Comparison of ENCODE assay signal across 1 cellular context in the genomic region with DNA sequence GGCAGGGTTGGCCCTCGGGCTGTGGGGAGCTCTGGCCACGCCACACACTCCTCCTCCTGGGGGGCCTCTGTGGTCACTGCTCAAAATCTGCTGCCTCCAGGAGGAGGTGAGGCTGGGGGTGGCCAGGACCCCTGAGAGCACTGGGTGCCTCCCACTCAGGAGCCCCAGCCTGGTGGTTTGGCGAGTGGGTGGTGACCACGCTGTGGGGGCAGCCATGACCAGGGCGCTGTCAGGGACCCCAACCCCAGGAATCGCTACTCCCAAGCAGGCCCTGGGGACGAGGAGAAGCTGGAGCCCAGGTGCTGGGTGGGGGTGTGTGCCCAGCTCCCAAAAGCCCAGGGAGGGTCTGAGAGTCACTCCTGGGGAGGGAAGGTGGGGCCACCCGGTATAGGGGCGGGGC.
TF ChIP-seq lines count a peak whose summit lies in the region.

No MANE protein-coding gene starts in this region.

TF ChIP-seq in HCT116, 20 proteins besides CTCF, POLR2A, EP300 and RAD21 (continued from another document):
- TF ChIP-seq ZBTB33 (IDR thresholded peaks at IDR 0.05; ENCODE audit: extremely low read depth, insufficient replicate concordance, low read length) (no peak), JUND (IDR thresholded peaks at IDR 0.05) (no peak), EZH2phosphoT487 (IDR thresholded peaks at IDR 0.05; ENCODE audit: borderline replicate concordance) (no peak), SP1 (IDR thresholded peaks at IDR 0.05; ENCODE audit: low read depth) (no peak), REST (IDR thresholded peaks at IDR 0.05; ENCODE audit: low read depth) (no peak), CBX3 (IDR thresholded peaks at IDR 0.05; ENCODE audit: low read depth) (no peak), YY1 (IDR thresholded peaks at IDR 0.05; ENCODE audit: extremely low read depth, insufficient replicate concordance, low read depth, low read length) (no peak), TCF7L2 (IDR thresholded peaks at IDR 0.05; ENCODE audit: borderline replicate concordance, extremely low read depth, insufficient read depth, insufficient read length) (no peak), FOSL1 (IDR thresholded peaks at IDR 0.05; ENCODE audit: low read depth) (no peak), POLR2AphosphoS5 (IDR thresholded peaks at IDR 0.05; ENCODE audit: low read depth, low read length) (no peak)
